8 cellular contexts compared by ENCODE assay signal in genomic region chr14:68363841-68364711, GRCh38.
DNase-seq lines count a peak whose midpoint lies in the region; ATAC-seq, FAIRE-seq and TF ChIP-seq lines count a peak whose summit lies in the region.

No MANE protein-coding gene starts in this region.

- no peak overlapping the region for H3K27ac ChIP-seq in endothelial cell of umbilical vein (ENCODE audit: insufficient read depth, low read depth, low read length)
- peak overlapping the region; percentile 99 for H3K27ac ChIP-seq in mesodermal cell (ENCODE audit: low read depth, low read length, severe bottlenecking)
- peak overlapping the region; percentile 19 to 26 for H3K27ac ChIP-seq in testis

- H4K20me1 ChIP-seq in endothelial cell of umbilical vein (replicated peaks; ENCODE audit: control insufficient read depth, extremely low read depth, insufficient read depth, low read length): no peaks in the 10 kb centered on the region

- TF ChIP-seq CTCF in endothelial cell of umbilical vein (IDR thresholded peaks at IDR 0.05; ENCODE audit: extremely low read depth in 1 of 2, insufficient read depth in 1 of 2, low read depth in 1 of 2, low read length in 2 of 2): no peak
- TF ChIP-seq CTCF in testis (IDR thresholded peaks at IDR 0.05): no peak

- H3K36me3 ChIP-seq in endothelial cell of umbilical vein (ENCODE audit: control insufficient read depth in 2 of 2, extremely low read depth in 1 of 2, insufficient read depth in 2 of 2, low read length in 2 of 2) (no peaks in the 10 kb centered on the region), mesodermal cell (ENCODE audit: control insufficient read depth, insufficient read depth, low read length) (no peaks in the 10 kb centered on the region), testis (ENCODE audit: low read depth, missing control alignments) (no peaks in the 10 kb centered on the region)

- no peak overlapping the region for H3K4me2 ChIP-seq in endothelial cell of umbilical vein (ENCODE audit: insufficient read depth, low read length)

- H3K4me3 ChIP-seq in endothelial cell of umbilical vein (replicated peaks in 1 of 3; ENCODE audit: insufficient read depth in 1 of 3, low read depth in 1 of 3, low read length in 3 of 3): no peak overlapping the region
- no peak overlapping the region for H3K4me3 ChIP-seq in mesodermal cell (ENCODE audit: extremely low read depth, insufficient read depth, low read length, poor library complexity, severe bottlenecking)
- H3K4me3 ChIP-seq in testis: peak overlapping the region in 1 of 2 donors; percentile 21

- H3K4me3 Mint-ChIP-seq in activated naive CD8-positive, alpha-beta T cell treated with anti-CD3 and anti-CD28 coated beads for 36 hours: no peak overlapping the region

- H3K9me3 Mint-ChIP-seq in activated naive CD8-positive, alpha-beta T cell treated with anti-CD3 and anti-CD28 coated beads for 36 hours: no peaks in the 10 kb centered on the region

- H3K4me1 ChIP-seq in endothelial cell of umbilical vein (ENCODE audit: control insufficient read depth, extremely low read depth, insufficient read depth, low read length) (peaks cover 28% of the 10 kb centered on the region), mesodermal cell (ENCODE audit: control insufficient read depth, insufficient read depth, low read length, poor library complexity, severe bottlenecking) (peaks cover 61% of the 10 kb centered on the region), testis (peaks cover 32% of the 10 kb centered on the region)

- no peaks in the 10 kb centered on the region for H3K79me2 ChIP-seq in endothelial cell of umbilical vein (ENCODE audit: control insufficient read depth, insufficient read depth, low read length)

- dilution Hi-C loops in endothelial cell of umbilical vein (cut with MboI; ENCODE audit: extremely low pct_ligation_motif_present, low sequenced_read_pairs): no loop called here

- H3K4me1 Mint-ChIP-seq in activated naive CD8-positive, alpha-beta T cell treated with anti-CD3 and anti-CD28 coated beads for 36 hours: peaks cover 53% of the 10 kb centered on the region

- H3K9ac ChIP-seq in endothelial cell of umbilical vein (replicated peaks; ENCODE audit: extremely low read depth, insufficient read depth, low read length): no peak overlapping the region

- H3K9me3 ChIP-seq in endothelial cell of umbilical vein (replicated peaks; ENCODE audit: control insufficient read depth, insufficient read depth, low read length) (no peaks in the 10 kb centered on the region), mesodermal cell (ENCODE audit: control insufficient read depth, low read length) (no peaks in the 10 kb centered on the region), testis (no peaks in the 10 kb centered on the region)

- POLR2A ChIA-PET in endothelial cell of umbilical vein (lab: Charles Lee): interaction anchor here (1.0 kb wide), 1 partner anchor 429 kb away, joined by 4 read pairs; the partner anchor contains the start of gene ZFP36L1

- no peak for FAIRE-seq in endothelial cell of umbilical vein (lab: Jason Lieb, UNC)

- TF ChIP-seq POLR2A in endothelial cell of umbilical vein (IDR thresholded peaks at IDR 0.05; ENCODE audit: low read depth, low read length): no peak
- TF ChIP-seq POLR2A in testis (IDR thresholded peaks at IDR 0.05): no peak

- H3K36me3 Mint-ChIP-seq in activated naive CD8-positive, alpha-beta T cell treated with anti-CD3 and anti-CD28 coated beads for 36 hours: peaks cover 7% of the 10 kb centered on the region

- 17 to 21% methylated on average over 28 of the region's 34 CpGs for WGBS in mesodermal cell (ENCODE audit: insufficient coverage in 2 of 2), 2 experiments
- WGBS in testis, 2 donors: 55 to 61% methylated on average over 28 to 34 of the region's 34 CpGs

- no TSS peak for BruUV-seq in endothelial cell of umbilical vein (replicated peaks; lab: Mats Ljungman, UMichigan)

- CTCF ChIA-PET in endothelial cell of umbilical vein (lab: Charles Lee): interaction anchor here (1.4 kb wide), 1 partner anchor 14 kb away, joined by 4 read pairs; no protein-coding TSS in a partner anchor

- intact Hi-C loops in endothelial cell of umbilical vein (cut with micrococcal nuclease) (loop anchor here (2.0 to 5.0 kb wide), 2 partner anchors 97 to 429 kb away; partner anchors contain the start of gene ZFP36L1), testis (cut with DNase I; ENCODE audit: low total_unique reads) (no loop called here)

- DNase-seq in NCI-H524 (lab: John Stamatoyannopoulos, UW) (peak; percentile 38 to 74), endothelial cell of umbilical vein (ENCODE audit: low read depth, low spot score) (peak; percentile 56), testis (no peak), OCI-M2 (lab: John Stamatoyannopoulos, UW; ENCODE audit: unreplicated experiment) (no peak)
- no peak for DNase-seq in activated naive CD8-positive, alpha-beta T cell treated with anti-CD3 and anti-CD28 coated beads for 36 hours
- DNase-seq in central memory CD4-positive, alpha-beta T cell: no peak

- H2AFZ ChIP-seq in endothelial cell of umbilical vein (ENCODE audit: low read depth, low read length): no peak overlapping the region

- no peaks in the 10 kb centered on the region for H3K9me1 ChIP-seq in endothelial cell of umbilical vein (replicated peaks; ENCODE audit: control insufficient read depth, extremely low read depth, insufficient read depth, low read length)

- H3K27me3 ChIP-seq in endothelial cell of umbilical vein (ENCODE audit: control insufficient read depth in 2 of 2, insufficient read depth in 2 of 2, low read length in 2 of 2) (no peaks in the 10 kb centered on the region), testis (no peaks in the 10 kb centered on the region)

- H3K27me3 Mint-ChIP-seq in activated naive CD8-positive, alpha-beta T cell treated with anti-CD3 and anti-CD28 coated beads for 36 hours: no peaks in the 10 kb centered on the region

- no peak for ATAC-seq in GM21390 (IDR thresholded peaks at IDR 0.05; ENCODE audit: unreplicated experiment)

- H3K27ac Mint-ChIP-seq in activated naive CD8-positive, alpha-beta T cell treated with anti-CD3 and anti-CD28 coated beads for 36 hours: no peak overlapping the region

TF ChIP-seq in endothelial cell of umbilical vein, 7 proteins besides CTCF, POLR2A, EP300 and RAD21:
- TF ChIP-seq MAX (IDR thresholded peaks at IDR 0.05; ENCODE audit: insufficient read depth, insufficient read length) (no peak), JUN (IDR thresholded peaks at IDR 0.05; ENCODE audit: borderline replicate concordance, insufficient read depth, insufficient read length, low read depth) (no peak), POLR2AphosphoS5 (IDR thresholded peaks at IDR 0.05; ENCODE audit: insufficient read depth, low read depth, low read length) (no peak), EZH2 (IDR thresholded peaks at IDR 0.05; ENCODE audit: borderline replicate concordance, low read depth, low read length, severe bottlenecking) (no peak), GATA2 (IDR thresholded peaks at IDR 0.05; ENCODE audit: insufficient read depth, insufficient read length, low read depth, low read length) (no peak), MYC (IDR thresholded peaks at IDR 0.05; ENCODE audit: low read depth, low read length) (no peak), FOS (IDR thresholded peaks at IDR 0.05; ENCODE audit: borderline replicate concordance, insufficient read depth, low read length) (no peak)

Comparison
In these comparisons a context has a peak if more than half of its experiments do, and no peak if none do; other contexts are left out.
1. DNase-seq: peak in NCI-H524 (2 of 2) and endothelial cell of umbilical vein (single experiment); none in testis (single experiment), OCI-M2 (single experiment), activated naive CD8-positive, alpha-beta T cell treated with anti-CD3 and anti-CD28 coated beads for 36 hours (single experiment) and central memory CD4-positive, alpha-beta T cell (single experiment).